9 cellular contexts compared by ENCODE assay signal in genomic region chr11:13216019-13217006, GRCh38.
DNase-seq lines count a peak whose midpoint lies in the region; ATAC-seq and TF ChIP-seq lines count a peak whose summit lies in the region.
"Had no signal": no experiment of that assay in that cellular context is flagged by ENCODE, and none has a peak within 500 bp of the region (broad histone marks: within the 10 kb centered on the region; RNA-seq: fewer than 3 reads in every experiment).

No MANE protein-coding gene starts in this region.

- POLR2A ChIA-PET in RWPE1 (lab: Yijun Ruan, JAX; ENCODE audit: low non-redundant PET): interaction anchor here (0.5 to 0.7 kb wide), 3 partner anchors 39 to 1240 kb away, joined by 3 read pairs; no protein-coding TSS in a partner anchor

- TF ChIP-seq CTCF in RWPE1 (conservative IDR thresholded peaks at IDR 0.05; ENCODE audit: low read depth) (no peak), fibroblast of the aortic adventitia (IDR thresholded peaks at IDR 0.05; ENCODE audit: insufficient read depth, low read length) (no peak)

- peak overlapping the region; percentile 95 for H3K27ac ChIP-seq in RWPE1

- ATAC-seq in HG02840 (IDR thresholded peaks at IDR 0.05; ENCODE audit: low FRiP score, unreplicated experiment) (no peak), GM21723 (IDR thresholded peaks at IDR 0.05; ENCODE audit: unreplicated experiment) (no peak), HG02884 (IDR thresholded peaks at IDR 0.05; ENCODE audit: unreplicated experiment) (no peak)

- CTCF ChIA-PET in RWPE1 (lab: Yijun Ruan, JAX): interaction anchor here (1.2 to 1.4 kb wide), 2 partner anchors 22 to 30 kb away, joined by 3 to 5 read pairs; no protein-coding TSS in a partner anchor

- peak; percentile 51 to 63 for DNase-seq in activated CD4-positive, alpha-beta T cell treated with anti-CD3 and anti-CD28 coated beads, Interleukin-2, amount 50 U/mL, for 48 hours
- no peak for DNase-seq in activated CD4-positive, alpha-beta T cell treated with anti-CD3 and anti-CD28 coated beads, Interleukin-2, amount 50 U/mL, for 1 hour
- peak; percentile 92 for DNase-seq in RWPE1 (ENCODE audit: low spot score)
- DNase-seq in fibroblast of the aortic adventitia (ENCODE audit: low read depth): peak; percentile 89
- peak; percentile 9 for DNase-seq in stimulated activated CD8-positive, alpha-beta memory T cell treated with anti-CD3 and anti-CD28 coated beads, Interleukin-4, amount 100 ng/mL, for 24 hours (ENCODE audit: low read depth)
- DNase-seq: DND-41 had no signal

- no peak overlapping the region for H3K4me3 ChIP-seq in fibroblast of the aortic adventitia (ENCODE audit: low read depth, low read length)
